ENCODE assay signal across 16 cellular contexts in the genomic region with DNA sequence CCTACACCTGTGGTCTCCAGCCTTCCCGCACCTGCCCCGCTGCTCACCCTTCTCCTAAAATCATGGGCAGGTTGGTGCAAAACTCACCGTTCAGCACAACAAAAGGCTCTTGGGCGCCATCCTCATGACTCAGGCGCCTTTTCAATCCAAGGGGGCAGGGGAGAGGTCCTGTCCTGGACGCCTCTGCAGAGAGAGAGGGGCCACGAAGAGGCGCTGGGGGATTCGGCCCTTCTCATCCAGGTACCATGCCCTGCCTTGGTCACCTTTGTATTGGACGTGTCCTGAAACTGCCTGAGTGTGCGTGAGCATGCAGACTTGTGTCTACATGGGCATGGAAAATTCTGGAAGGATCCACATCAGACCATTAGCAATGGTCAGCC.
"Had no signal": no experiment of that assay in that cellular context is flagged by ENCODE, and none has a peak within 500 bp of the region (broad histone marks: within the 10 kb centered on the region; RNA-seq: fewer than 3 reads in every experiment).

No MANE protein-coding gene starts in this region.

- H3K27me3 ChIP-seq: adrenal gland, esophagus squamous epithelium, neutrophil, pancreas, tibial artery, uterus had no signal

- H3K4me1 ChIP-seq: adrenal gland, pancreas, tibial artery, uterus had no signal

- H3K4me3 ChIP-seq: adrenal gland, esophagus squamous epithelium, lower lobe of right lung, pancreas, SK-N-MC, tibial artery, uterus had no signal

- H3K36me3 ChIP-seq: uterus had no signal

- ATAC-seq: activated naive CD4-positive, alpha-beta T cell treated with anti-CD3 and anti-CD28 coated beads, Interleukin-2, amount 50 U/mL, for 72 hours; left colon; naive thymus-derived CD8-positive, alpha-beta T cell; pancreas; sciatic nerve had no signal

- H3K27ac ChIP-seq: adrenal gland, esophagus squamous epithelium, lower lobe of right lung, neutrophil, pancreas, SK-N-MC, tibial artery, uterus had no signal

- DNase-seq: activated CD4-positive, alpha-beta T cell treated with anti-CD3 and anti-CD28 coated beads, Interleukin-2, amount 10 ng/mL, durations not matched to agents 7 days and 5 days; effector memory CD4-positive, alpha-beta T cell; esophagus squamous epithelium; stimulated activated CD4-positive, alpha-beta T cell treated with anti-CD3 and anti-CD28 coated beads, Interleukin-4, amount 100 ng/mL, for 4 hours; stimulated activated naive CD4-positive, alpha-beta T cell had no signal

- H3K9me3 ChIP-seq: adrenal gland, esophagus squamous epithelium, lower lobe of right lung, neutrophil, pancreas, tibial artery, uterus had no signal
